ENCODE assay signal across 8 cellular contexts in genomic region chr1:84504580-84505021, GRCh38. TPM values are rescaled to one million over a fixed set of nuclear protein-coding genes. Genes with fewer than 3 reads are reported as not detected.
A peak's percentile ranks its signal among the peaks of the same experiment; 100 is the strongest.
DNase-seq lines count a peak whose midpoint lies in the region; ATAC-seq lines count a peak whose summit lies in the region.

No MANE protein-coding gene starts in this region.

- H3K36me3 ChIP-seq in H7 (replicated peaks; ENCODE audit: control insufficient read depth, insufficient read depth, low read length) = no peaks in the 10 kb centered on the region

- H3K9me3 Mint-ChIP-seq in activated CD4-positive, alpha-beta memory T cell treated with anti-CD3 and anti-CD28 coated beads for 36 hours = peaks cover 5% of the 10 kb centered on the region

- peak overlapping the region; percentile 94; the same call in 1 of the 2 replicates for H3K4me3 ChIP-seq in H7 (ENCODE audit: insufficient read depth, low read depth, low read length)
- H3K4me3 ChIP-seq in skin epidermis = peak overlapping the region; percentile 58 to 91 (median 80)

- POLR2A ChIA-PET in activated CD4-positive, alpha-beta memory T cell treated with anti-CD3 and anti-CD28 coated beads for 36 hours (lab: Charles Lee) = interaction anchor here (0.7 to 4.3 kb wide), 5 partner anchors 23 to 184 kb away, joined by 3 to 83 read pairs (median 3); partner anchors contain the start of gene CTBS

- H3K4me3 Mint-ChIP-seq in activated CD4-positive, alpha-beta memory T cell treated with anti-CD3 and anti-CD28 coated beads for 36 hours = peak overlapping the region; percentile 95

- DNase-seq in AG08396 (ENCODE audit: low spot score) (peak; percentile 24), H7 (no peak), hepatic stellate cell (ENCODE audit: low spot score) (peak; percentile 6), NCI-H187 (lab: John Stamatoyannopoulos, UW) (no peak), NCI-H187 treated with DMSO at 0.1 percent for 48 hours (lab: John Stamatoyannopoulos, UW) (no peak)
- peak; percentile 22 for DNase-seq in activated CD4-positive, alpha-beta memory T cell treated with anti-CD3 and anti-CD28 coated beads for 36 hours

- peaks cover 42% of the 10 kb centered on the region for H3K4me1 Mint-ChIP-seq in activated CD4-positive, alpha-beta memory T cell treated with anti-CD3 and anti-CD28 coated beads for 36 hours (ENCODE audit: low read depth)

- CTCF ChIA-PET in activated CD4-positive, alpha-beta memory T cell treated with anti-CD3 and anti-CD28 coated beads for 36 hours (lab: Charles Lee) = interaction anchor here (1.0 to 4.6 kb wide), 4 partner anchors 12 to 118 kb away, joined by 3 to 51 read pairs (median 5); no protein-coding TSS in a partner anchor

- no peak for ATAC-seq in GM19324 (IDR thresholded peaks at IDR 0.05; ENCODE audit: low FRiP score, unreplicated experiment)

- H3K36me3 Mint-ChIP-seq in activated CD4-positive, alpha-beta memory T cell treated with anti-CD3 and anti-CD28 coated beads for 36 hours = peaks cover 23% of the 10 kb centered on the region

- no peaks in the 10 kb centered on the region; the same call in 1 of the 2 replicates for H3K27me3 ChIP-seq in H7 (ENCODE audit: control insufficient read depth, insufficient read depth, low read length)

- H3K27me3 Mint-ChIP-seq in activated CD4-positive, alpha-beta memory T cell treated with anti-CD3 and anti-CD28 coated beads for 36 hours = no peaks in the 10 kb centered on the region

- intact Hi-C loops in activated CD4-positive, alpha-beta memory T cell treated with anti-CD3 and anti-CD28 coated beads for 36 hours (cut with micrococcal nuclease) = loop anchor here (2.0 to 10.0 kb wide), 4 partner anchors 350 to 770 kb away; partner anchors contain the start of genes BCL10 and SYDE2

- peak overlapping the region; percentile 97 for H3K27ac Mint-ChIP-seq in activated CD4-positive, alpha-beta memory T cell treated with anti-CD3 and anti-CD28 coated beads for 36 hours

- peak overlapping the region in 18 of 21 experiments; percentile 92 to 100 (median 98) for H3K27ac ChIP-seq in skin epidermis

RNA-seq across cellular contexts. Expression of gene SPATA1, which starts 1.6 kb away (rescaled TPM):
- 1.8 and 3.2 TPM in 2 replicates for total RNA-seq in H7 (2014; rRNA removed; shearing (Covaris generic))
- 1 to 10 TPM; 3.2 to 3.8 TPM for total RNA-seq in activated CD4-positive, alpha-beta memory T cell treated with anti-CD3 and anti-CD28 coated beads for 36 hours

RNA-seq across cellular contexts. Expression of gene GNG5, which starts 1.8 kb away (rescaled TPM):
- total RNA-seq in H7 (2014; rRNA removed; shearing (Covaris generic)) = 68.5 and 71.2 TPM in 2 replicates
- total RNA-seq in activated CD4-positive, alpha-beta memory T cell treated with anti-CD3 and anti-CD28 coated beads for 36 hours = 100 to 1,000 TPM; 139 to 143 TPM

RNA-seq across cellular contexts. Expression of gene RPF1, which starts 25.5 kb away (rescaled TPM):
- 82.5 and 93.8 TPM in 2 replicates for total RNA-seq in H7 (2014; rRNA removed; shearing (Covaris generic))
- total RNA-seq in activated CD4-positive, alpha-beta memory T cell treated with anti-CD3 and anti-CD28 coated beads for 36 hours = 10 to 100 TPM; 55.0 to 56.5 TPM

Comparison
In these comparisons a context has a peak if more than half of its experiments do, and no peak if none do; other contexts are left out.
1. DNase-seq: peak in AG08396 (single experiment), activated CD4-positive, alpha-beta memory T cell treated with anti-CD3 and anti-CD28 coated beads for 36 hours (single experiment) and hepatic stellate cell (single experiment); none in H7 (single experiment), NCI-H187 (0 of 2) and NCI-H187 treated with DMSO at 0.1 percent for 48 hours (single experiment).